Comparison of ENCODE assay signal across 7 cellular contexts in genomic region chrX:16748425-16748824, GRCh38.
"Had no signal": no experiment of that assay in that cellular context is flagged by ENCODE, and none has a peak within 500 bp of the region (broad histone marks: within the 10 kb centered on the region; RNA-seq: fewer than 3 reads in every experiment).

No MANE protein-coding gene starts in this region.

- H3K27me3 Mint-ChIP-seq: IgD-negative memory B cell had no signal

- FAIRE-seq: HTR-8/SVneo, K562 had no signal

- H3K4me3 ChIP-seq: K562 had no signal

- ATAC-seq: K562 had no signal

- H3K4me3 Mint-ChIP-seq: IgD-negative memory B cell had no signal

- DNase-seq: IMR-90, KBM-7, KG1 had no signal

- H3K27ac Mint-ChIP-seq: IgD-negative memory B cell had no signal

- H3K27ac ChIP-seq: HL-60 had no signal

- H3K9me3 Mint-ChIP-seq: IgD-negative memory B cell had no signal
